Comparison of ENCODE assay signal across 8 cellular contexts in the genomic region with DNA sequence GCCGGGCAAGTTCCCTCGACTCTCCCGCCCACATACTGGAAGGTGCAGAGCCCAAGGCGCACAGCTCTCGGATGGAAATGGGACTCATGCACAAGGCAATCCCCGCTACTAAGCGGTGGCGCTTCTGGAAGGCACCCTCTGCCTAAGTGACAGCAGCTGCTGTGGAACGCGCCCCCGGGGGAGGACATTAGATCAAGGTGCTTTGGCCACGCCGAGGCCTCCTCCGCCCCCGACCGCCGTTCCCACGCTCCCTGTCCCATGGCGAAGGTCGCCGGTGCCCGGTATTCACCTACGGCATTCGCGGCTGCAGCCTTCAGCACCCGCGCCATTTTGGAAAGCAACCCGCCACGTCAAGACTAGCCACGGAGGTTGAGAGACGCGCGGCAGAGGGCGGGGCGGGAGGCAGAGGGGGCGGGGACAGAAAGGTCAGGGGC. TPM values are rescaled to one million over a fixed set of nuclear protein-coding genes. Genes with fewer than 3 reads are reported as not detected.
DNase-seq lines count a peak whose midpoint lies in the region; ATAC-seq and TF ChIP-seq lines count a peak whose summit lies in the region.

A gene (minus strand): TSS at position 339 of the 434 bp plus-strand sequence. CDS start 10 bp downstream, at position 329.

- TF ChIP-seq RAD21 in Ishikawa (IDR thresholded peaks at IDR 0.05; ENCODE audit: low read depth) = no peak

- DNase-seq in DMS79 treated with DMSO at 0.1 percent for 48 hours (lab: John Stamatoyannopoulos, UW) (peak; percentile 89), Panc1 (ENCODE audit: low read depth, low spot score) (no peak), fibroblast of pulmonary artery (ENCODE audit: low read depth) (peak; percentile 86), substantia nigra (lab: John Stamatoyannopoulos, UW) (peak in 37 of 49 donors; percentile 64 to 95 (median 87))
- peak; percentile 83 for DNase-seq in activated T-helper 1 cell treated with anti-CD3 and anti-CD28 coated beads, Interleukin-12 subunit alpha, Interleukin-12 subunit beta, Interleukin-2, Interleukin-4 antibody, amounts not matched to agents 30 ng/mL and 10 ng/mL and 1 ng/mL, durations not matched to agents 14 hours and 24 hours and 36 hours (ENCODE audit: low spot score)

- no peaks in the 10 kb centered on the region for H3K9me3 Mint-ChIP-seq in activated T-helper 1 cell treated with anti-CD3 and anti-CD28 coated beads, Interleukin-12 subunit alpha, Interleukin-12 subunit beta, Interleukin-2, Interleukin-4 antibody, amounts not matched to agents 30 ng/mL and 10 ng/mL and 1 ng/mL, durations not matched to agents 14 hours and 24 hours and 36 hours

- peak within 1 kb of the TSS; percentile 86 for H2AFZ ChIP-seq in neuron (ENCODE audit: low read depth, low read length)

- H3K27ac ChIP-seq in Panc1 (ENCODE audit: low read length) (peak within 1 kb of the TSS; percentile 91), substantia nigra (ENCODE audit: low read depth, low read length, poor library complexity, severe bottlenecking) (peak within 1 kb of the TSS; percentile 90)

- no peaks in the 10 kb centered on the region for H3K27me3 Mint-ChIP-seq in activated T-helper 1 cell treated with anti-CD3 and anti-CD28 coated beads, Interleukin-12 subunit alpha, Interleukin-12 subunit beta, Interleukin-2, Interleukin-4 antibody, amounts not matched to agents 30 ng/mL and 10 ng/mL and 1 ng/mL, durations not matched to agents 14 hours and 24 hours and 36 hours (ENCODE audit: insufficient read depth)

- intact Hi-C loops in Panc1 (cut with micrococcal nuclease; ENCODE audit: unreplicated experiment) = no loop called here
- intact Hi-C loops in activated T-helper 1 cell treated with anti-CD3 and anti-CD28 coated beads, Interleukin-12 subunit alpha, Interleukin-12 subunit beta, Interleukin-2, Interleukin-4 antibody, amounts not matched to agents 30 ng/mL and 10 ng/mL and 1 ng/mL, durations not matched to agents 14 hours and 24 hours and 36 hours (cut with micrococcal nuclease) = loop anchor here (1.0 to 5.0 kb wide), 9 partner anchors 30 to 837 kb away; a partner anchor contains a TSS

- no peaks in the 10 kb centered on the region for H3K9me3 ChIP-seq in Panc1 (ENCODE audit: control insufficient read depth, insufficient read depth, low read depth, low read length)
- H3K9me3 ChIP-seq in neuron (ENCODE audit: low read length) = no peaks in the 10 kb centered on the region

- POLR2A ChIA-PET in Panc1 (lab: Charles Lee) = no interaction called here

- in situ Hi-C loops in Panc1 (cut with HindIII; ENCODE audit: low pct_unique_long_range_greater_than_20kb, low sequenced_read_pairs) = no loop called here

- no peaks in the 10 kb centered on the region for H3K27me3 ChIP-seq in Panc1 (ENCODE audit: control insufficient read depth, insufficient read depth, low read length)
- H3K27me3 ChIP-seq in neuron (ENCODE audit: insufficient read depth, low read length) = no peaks in the 10 kb centered on the region

- H3K36me3 ChIP-seq in Panc1 (ENCODE audit: control insufficient read depth, insufficient read depth, low read length) (peaks cover 29% of the 10 kb centered on the region), neuron (ENCODE audit: insufficient read depth, low read length) (peaks cover 25% of the 10 kb centered on the region)

- no peak within 1 kb of the TSS for H3K4me3 Mint-ChIP-seq in activated T-helper 1 cell treated with anti-CD3 and anti-CD28 coated beads, Interleukin-12 subunit alpha, Interleukin-12 subunit beta, Interleukin-2, Interleukin-4 antibody, amounts not matched to agents 30 ng/mL and 10 ng/mL and 1 ng/mL, durations not matched to agents 14 hours and 24 hours and 36 hours

- peaks cover 6% of the 10 kb centered on the region for H3K36me3 Mint-ChIP-seq in activated T-helper 1 cell treated with anti-CD3 and anti-CD28 coated beads, Interleukin-12 subunit alpha, Interleukin-12 subunit beta, Interleukin-2, Interleukin-4 antibody, amounts not matched to agents 30 ng/mL and 10 ng/mL and 1 ng/mL, durations not matched to agents 14 hours and 24 hours and 36 hours (ENCODE audit: low read depth)

- H3K4me1 Mint-ChIP-seq in activated T-helper 1 cell treated with anti-CD3 and anti-CD28 coated beads, Interleukin-12 subunit alpha, Interleukin-12 subunit beta, Interleukin-2, Interleukin-4 antibody, amounts not matched to agents 30 ng/mL and 10 ng/mL and 1 ng/mL, durations not matched to agents 14 hours and 24 hours and 36 hours (ENCODE audit: low read depth) = peaks cover 11% of the 10 kb centered on the region

- peak within 1 kb of the TSS; percentile 69 for H3K27ac Mint-ChIP-seq in activated T-helper 1 cell treated with anti-CD3 and anti-CD28 coated beads, Interleukin-12 subunit alpha, Interleukin-12 subunit beta, Interleukin-2, Interleukin-4 antibody, amounts not matched to agents 30 ng/mL and 10 ng/mL and 1 ng/mL, durations not matched to agents 14 hours and 24 hours and 36 hours

- H3K4me1 ChIP-seq in Panc1 (ENCODE audit: control insufficient read depth, insufficient read depth, low read length) = peaks cover 10% of the 10 kb centered on the region
- peaks cover 21% of the 10 kb centered on the region for H3K4me1 ChIP-seq in neuron (ENCODE audit: insufficient read depth, low read length)

- CTCF ChIA-PET in Panc1 (lab: Charles Lee) = no interaction called here

- ATAC-seq in GM21717 (IDR thresholded peaks at IDR 0.05; ENCODE audit: unreplicated experiment) (peak; percentile 86), Panc1 (peak; percentile 96)

- TF ChIP-seq EP300 in Ishikawa (IDR thresholded peaks at IDR 0.05; ENCODE audit: borderline replicate concordance) = no peak; the same call in 1 of the 2 replicates

- H3K4me3 ChIP-seq in Panc1 (ENCODE audit: low read depth in 2 of 2, low read length in 2 of 2) = peak within 1 kb of the TSS; percentile 98 to 99
- H3K4me3 ChIP-seq in fibroblast of pulmonary artery (replicated peaks; ENCODE audit: low read depth, low read length) = peak within 1 kb of the TSS; percentile 95
- peak within 1 kb of the TSS; percentile 84 for H3K4me3 ChIP-seq in neuron (ENCODE audit: low read length)

- TF ChIP-seq CTCF in Panc1 (IDR thresholded peaks at IDR 0.05) = no peak
- TF ChIP-seq CTCF in fibroblast of pulmonary artery (IDR thresholded peaks at IDR 0.05; ENCODE audit: low read length, missing control alignments) = no peak

- no TSS peak for BruUV-seq in Panc1 (replicated peaks; lab: Mats Ljungman, UMichigan)

TF ChIP-seq in Ishikawa, 13 proteins besides CTCF, POLR2A, EP300 and RAD21:
- TF ChIP-seq NFIC (IDR thresholded peaks at IDR 0.05) = no peak
- peak; percentile 86 for TF ChIP-seq TAF1 (IDR thresholded peaks at IDR 0.05; ENCODE audit: low read depth)
- TF ChIP-seq, protein P1, sequence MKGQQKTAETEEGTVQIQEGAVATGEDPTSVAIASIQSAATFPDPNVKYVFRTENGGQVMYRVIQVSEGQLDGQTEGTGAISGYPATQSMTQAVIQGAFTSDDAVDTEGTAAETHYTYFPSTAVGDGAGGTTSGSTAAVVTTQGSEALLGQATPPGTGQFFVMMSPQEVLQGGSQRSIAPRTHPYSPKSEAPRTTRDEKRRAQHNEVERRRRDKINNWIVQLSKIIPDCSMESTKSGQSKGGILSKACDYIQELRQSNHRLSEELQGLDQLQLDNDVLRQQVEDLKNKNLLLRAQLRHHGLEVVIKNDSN (IDR thresholded peaks at IDR 0.05) = 0 out of 2 replicates have a peak, but pooled peaks have one; percentile 2
- no peak for TF ChIP-seq ZBTB7A (IDR thresholded peaks at IDR 0.05; ENCODE audit: low read depth)
- peak; percentile 64 for TF ChIP-seq EGR1 (IDR thresholded peaks at IDR 0.05)
- TF ChIP-seq, protein P2, sequence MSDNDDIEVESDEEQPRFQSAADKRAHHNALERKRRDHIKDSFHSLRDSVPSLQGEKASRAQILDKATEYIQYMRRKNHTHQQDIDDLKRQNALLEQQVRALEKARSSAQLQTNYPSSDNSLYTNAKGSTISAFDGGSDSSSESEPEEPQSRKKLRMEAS (IDR thresholded peaks at IDR 0.05) = no peak; the same call in 1 of the 2 replicates
- TF ChIP-seq, protein P3, sequence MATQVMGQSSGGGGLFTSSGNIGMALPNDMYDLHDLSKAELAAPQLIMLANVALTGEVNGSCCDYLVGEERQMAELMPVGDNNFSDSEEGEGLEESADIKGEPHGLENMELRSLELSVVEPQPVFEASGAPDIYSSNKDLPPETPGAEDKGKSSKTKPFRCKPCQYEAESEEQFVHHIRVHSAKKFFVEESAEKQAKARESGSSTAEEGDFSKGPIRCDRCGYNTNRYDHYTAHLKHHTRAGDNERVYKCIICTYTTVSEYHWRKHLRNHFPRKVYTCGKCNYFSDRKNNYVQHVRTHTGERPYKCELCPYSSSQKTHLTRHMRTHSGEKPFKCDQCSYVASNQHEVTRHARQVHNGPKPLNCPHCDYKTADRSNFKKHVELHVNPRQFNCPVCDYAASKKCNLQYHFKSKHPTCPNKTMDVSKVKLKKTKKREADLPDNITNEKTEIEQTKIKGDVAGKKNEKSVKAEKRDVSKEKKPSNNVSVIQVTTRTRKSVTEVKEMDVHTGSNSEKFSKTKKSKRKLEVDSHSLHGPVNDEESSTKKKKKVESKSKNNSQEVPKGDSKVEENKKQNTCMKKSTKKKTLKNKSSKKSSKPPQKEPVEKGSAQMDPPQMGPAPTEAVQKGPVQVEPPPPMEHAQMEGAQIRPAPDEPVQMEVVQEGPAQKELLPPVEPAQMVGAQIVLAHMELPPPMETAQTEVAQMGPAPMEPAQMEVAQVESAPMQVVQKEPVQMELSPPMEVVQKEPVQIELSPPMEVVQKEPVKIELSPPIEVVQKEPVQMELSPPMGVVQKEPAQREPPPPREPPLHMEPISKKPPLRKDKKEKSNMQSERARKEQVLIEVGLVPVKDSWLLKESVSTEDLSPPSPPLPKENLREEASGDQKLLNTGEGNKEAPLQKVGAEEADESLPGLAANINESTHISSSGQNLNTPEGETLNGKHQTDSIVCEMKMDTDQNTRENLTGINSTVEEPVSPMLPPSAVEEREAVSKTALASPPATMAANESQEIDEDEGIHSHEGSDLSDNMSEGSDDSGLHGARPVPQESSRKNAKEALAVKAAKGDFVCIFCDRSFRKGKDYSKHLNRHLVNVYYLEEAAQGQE (IDR thresholded peaks at IDR 0.05; ENCODE audit: low read depth) = peak; percentile 67
- TF ChIP-seq YY1 (IDR thresholded peaks at IDR 0.05; ENCODE audit: low read depth) = peak; percentile 94
- TF ChIP-seq CREB1 (IDR thresholded peaks at IDR 0.05; ENCODE audit: low read depth) = no peak
- no peak for TF ChIP-seq FOXM1 (IDR thresholded peaks at IDR 0.05; ENCODE audit: borderline replicate concordance, low read depth)
- TF ChIP-seq TEAD4 (IDR thresholded peaks at IDR 0.05) = no peak; the same call in 1 of the 2 replicates
- no peak for TF ChIP-seq CEBPB (IDR thresholded peaks at IDR 0.05)
- peak; percentile 46; the same call in 1 of the 2 replicates for TF ChIP-seq TCF12 (IDR thresholded peaks at IDR 0.05; ENCODE audit: low read depth)

RNA-seq across cellular contexts. Expression of the gene that starts here (rescaled TPM):
- 4.8 TPM for total RNA-seq in Panc1 (2021; ENCODE audit: unreplicated experiment)
- polyA plus RNA-seq in Panc1 (2012; ENCODE audit: insufficient read length) = 3.4 TPM
- 11.4 and 14.7 TPM in 2 replicates for total RNA-seq in activated T-helper 1 cell treated with anti-CD3 and anti-CD28 coated beads, Interleukin-12 subunit alpha, Interleukin-12 subunit beta, Interleukin-2, Interleukin-4 antibody, amounts not matched to agents 30 ng/mL and 10 ng/mL and 1 ng/mL, durations not matched to agents 14 hours and 24 hours and 36 hours
